ENCODE assay signal across 9 cellular contexts in genomic region chr7:2687881-2688318, GRCh38. TPM values are rescaled to one million over a fixed set of nuclear protein-coding genes. Genes with fewer than 3 reads are reported as not detected.
DNase-seq lines count a peak whose midpoint lies in the region; ATAC-seq and TF ChIP-seq lines count a peak whose summit lies in the region.
"Had no signal": no experiment of that assay in that cellular context is flagged by ENCODE, and none has a peak within 500 bp of the region (broad histone marks: within the 10 kb centered on the region; RNA-seq: fewer than 3 reads in every experiment).

TSS of gene AMZ1 (plus strand) at chr7:2688202. CDS start at chr7:2700452, 12,250 bp downstream.

- peak in 1 of 2 donors; percentile 48 for ATAC-seq in upper lobe of left lung (ENCODE audit: low FRiP score in 2 of 2)
- ATAC-seq in GM18520 (IDR thresholded peaks at IDR 0.05; ENCODE audit: unreplicated experiment): no peak
- ATAC-seq in HG02798 (IDR thresholded peaks at IDR 0.05; ENCODE audit: poor library complexity, unreplicated experiment): no peak

- H3K4me1 Mint-ChIP-seq in activated naive CD8-positive, alpha-beta T cell (ENCODE audit: low read depth): peaks cover 7% of the 10 kb centered on the region
- peaks cover 11% of the 10 kb centered on the region for H3K4me1 Mint-ChIP-seq in activated naive CD8-positive, alpha-beta T cell treated with anti-CD3 and anti-CD28 coated beads for 36 hours

- H3K27ac Mint-ChIP-seq in activated naive CD8-positive, alpha-beta T cell: no peak within 1 kb of the TSS
- no peak within 1 kb of the TSS for H3K27ac Mint-ChIP-seq in activated naive CD8-positive, alpha-beta T cell treated with anti-CD3 and anti-CD28 coated beads for 36 hours
- H3K27ac Mint-ChIP-seq: CD4-positive, alpha-beta T cell had no signal

- H3K36me3 ChIP-seq in upper lobe of left lung: no peaks in the 10 kb centered on the region

- peak within 1 kb of the TSS; percentile 60 for H3K4me3 Mint-ChIP-seq in activated naive CD8-positive, alpha-beta T cell
- no peak within 1 kb of the TSS for H3K4me3 Mint-ChIP-seq in activated naive CD8-positive, alpha-beta T cell treated with anti-CD3 and anti-CD28 coated beads for 36 hours
- H3K4me3 Mint-ChIP-seq: CD4-positive, alpha-beta T cell had no signal

- DNase-seq in activated naive CD8-positive, alpha-beta T cell treated with anti-CD3 and anti-CD28 coated beads for 36 hours: no peak
- DNase-seq in kidney tubule cell (ENCODE audit: low spot score) (peak; percentile 32), upper lobe of left lung (peak in 1 of 2 donors; percentile 86), NCI-H2227 treated with DMSO at 0.1 percent for 48 hours (lab: John Stamatoyannopoulos, UW) (no peak)
- DNase-seq: CD4-positive, alpha-beta T cell had no signal

- peaks cover 17% of the 10 kb centered on the region for H3K27me3 Mint-ChIP-seq in activated naive CD8-positive, alpha-beta T cell
- H3K27me3 Mint-ChIP-seq in activated naive CD8-positive, alpha-beta T cell treated with anti-CD3 and anti-CD28 coated beads for 36 hours: peaks cover 64% of the 10 kb centered on the region

- peak within 1 kb of the TSS; percentile 2 for H3K27ac ChIP-seq in angular gyrus (ENCODE audit: low read depth, low read length)
- no peak within 1 kb of the TSS for H3K27ac ChIP-seq in upper lobe of left lung

- H3K36me3 Mint-ChIP-seq in activated naive CD8-positive, alpha-beta T cell: no peaks in the 10 kb centered on the region
- no peaks in the 10 kb centered on the region for H3K36me3 Mint-ChIP-seq in activated naive CD8-positive, alpha-beta T cell treated with anti-CD3 and anti-CD28 coated beads for 36 hours

- no peaks in the 10 kb centered on the region for H3K9me3 Mint-ChIP-seq in activated naive CD8-positive, alpha-beta T cell (ENCODE audit: low read depth)
- H3K9me3 Mint-ChIP-seq in activated naive CD8-positive, alpha-beta T cell treated with anti-CD3 and anti-CD28 coated beads for 36 hours: no peaks in the 10 kb centered on the region
- H3K9me3 Mint-ChIP-seq: CD4-positive, alpha-beta T cell had no signal

- peak within 1 kb of the TSS in 3 of 4 donors; percentile 15 to 36 (median 26) for H3K4me3 ChIP-seq in upper lobe of left lung

- WGBS in upper lobe of left lung, 2 donors: 16% methylated on average over 6 of the region's 41 CpGs; no CpG with 5 or more reads in 1 of the 2 donors

- no peaks in the 10 kb centered on the region for H3K9me3 ChIP-seq in upper lobe of left lung

- TF ChIP-seq CTCF in upper lobe of left lung (IDR thresholded peaks at IDR 0.05): no peak

- TF ChIP-seq POLR2A in upper lobe of left lung (IDR thresholded peaks at IDR 0.05): no peak

- H3K27me3 ChIP-seq in upper lobe of left lung: peaks cover 0 to 26% (median 19%) of the 10 kb centered on the region in 4 donors

- H3K4me1 ChIP-seq in upper lobe of left lung: peaks cover 19 to 25% (median 22%) of the 10 kb centered on the region in 4 donors

- no peak for TF ChIP-seq EP300 in upper lobe of left lung (IDR thresholded peaks at IDR 0.05)

RNA-seq across cellular contexts. Expression of gene AMZ1, which starts in this region (rescaled TPM):
- total RNA-seq in activated naive CD8-positive, alpha-beta T cell treated with anti-CD3 and anti-CD28 coated beads for 36 hours: under 1 TPM in 1 of 2 experiments, not detected in 1; 0.04 TPM
- 10 to 100 TPM in 1 of 6 donors, 1 to 10 TPM in 3, under 1 TPM in 2; 0.30 to 16.6 (median 5.3) TPM for total RNA-seq in upper lobe of left lung
